17 cellular contexts compared by ENCODE assay signal in the genomic region with DNA sequence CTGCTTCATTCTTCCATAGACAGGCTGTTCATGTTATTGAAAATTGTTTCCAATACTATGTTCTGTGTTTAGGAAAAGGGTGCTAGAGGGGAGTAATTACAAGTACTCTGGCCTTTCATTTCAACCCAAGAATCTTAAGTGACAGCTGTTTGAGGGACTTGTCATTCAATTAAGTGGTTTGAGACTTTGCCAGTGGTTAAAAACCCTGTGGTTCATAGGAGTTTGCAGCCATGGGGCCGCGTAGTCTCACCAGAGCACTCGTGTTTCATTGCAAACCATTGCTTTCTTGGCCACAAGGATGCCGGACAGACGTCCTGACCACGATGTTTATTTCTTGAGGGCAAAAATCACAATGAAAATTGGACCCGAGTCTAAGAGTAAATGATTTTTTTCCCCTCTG.
DNase-seq lines count a peak whose midpoint lies in the region; ATAC-seq and TF ChIP-seq lines count a peak whose summit lies in the region.
"Had no signal": no experiment of that assay in that cellular context is flagged by ENCODE, and none has a peak within 500 bp of the region (broad histone marks: within the 10 kb centered on the region; RNA-seq: fewer than 3 reads in every experiment).

No MANE protein-coding gene starts in this region.

- H3K36me3 ChIP-seq in A673 (ENCODE audit: insufficient read depth, low read length, poor library complexity, severe bottlenecking) = no peaks in the 10 kb centered on the region
- H3K36me3 ChIP-seq: BLaER1 had no signal

- no peaks in the 10 kb centered on the region for H3K4me1 ChIP-seq in A673 (ENCODE audit: insufficient read depth, low read length, poor library complexity, severe bottlenecking)
- H3K4me1 ChIP-seq: BLaER1, Caco-2 had no signal

- intact Hi-C loops in A673 (cut with micrococcal nuclease; ENCODE audit: unreplicated experiment) = no loop called here

- no peak for TF ChIP-seq CTCF in A673 (conservative IDR thresholded peaks at IDR 0.05; ENCODE audit: low read depth, low read length)

- H3K4me3 ChIP-seq in A673 (ENCODE audit: low read depth, low read length, poor library complexity, severe bottlenecking) = no peak overlapping the region
- H3K4me3 ChIP-seq: BLaER1, GM23248 had no signal

- BruUV-seq in A673 (replicated peaks; lab: Mats Ljungman, UMichigan) = no TSS peak

- DNase-seq in A673 (ENCODE audit: low spot score) (peak; percentile 2), M059J (ENCODE audit: low read depth) (peak; percentile 26), OCI-M1 (lab: John Stamatoyannopoulos, UW) (peak; percentile 33), fibroblast of peridontal ligament (ENCODE audit: extremely low read depth) (peak; percentile 6), G401 (ENCODE audit: low spot score) (no peak), activated gamma-delta T cell (lab: John Stamatoyannopoulos, UW) (no peak), NCI-H345 treated with DMSO at 0.1 percent for 48 hours (lab: John Stamatoyannopoulos, UW; ENCODE audit: unreplicated experiment) (no peak)
- DNase-seq: AML-193; Caco-2; CD8-positive, alpha-beta memory T cell; DND-41; GF-D8; GM23248 had no signal

- H3K27me3 ChIP-seq in A673 (replicated peaks; ENCODE audit: insufficient read depth, low read depth, low read length, poor library complexity) = no peaks in the 10 kb centered on the region
- H3K27me3 ChIP-seq: BLaER1 had no signal

- CTCF ChIA-PET in A673 (lab: Charles Lee) = no interaction called here

- POLR2A ChIA-PET in A673 (lab: Charles Lee; ENCODE audit: low non-redundant PET) = no interaction called here

- H3K27ac ChIP-seq in A673 (ENCODE audit: low read depth, low read length, poor library complexity, severe bottlenecking) = no peak overlapping the region
- H3K27ac ChIP-seq: 22Rv1, BLaER1, GM23248 had no signal

- no peak for ATAC-seq in GM19035 (IDR thresholded peaks at IDR 0.05; ENCODE audit: unreplicated experiment)
- ATAC-seq: HepG2 had no signal

- in situ Hi-C loops in G401 (cut with HindIII; ENCODE audit: low sequenced_read_pairs) = no loop called here

- H3K9me3 ChIP-seq in A673 (ENCODE audit: low read depth, low read length, poor library complexity, severe bottlenecking) = no peaks in the 10 kb centered on the region
- H3K9me3 ChIP-seq: BLaER1, Caco-2 had no signal

Comparison
In these comparisons a context has a peak if more than half of its experiments do, and no peak if none do; other contexts are left out.
1. DNase-seq: peak in A673 (single experiment), M059J (single experiment), OCI-M1 (single experiment) and fibroblast of peridontal ligament (single experiment); none in G401 (single experiment), activated gamma-delta T cell (single experiment) and NCI-H345 treated with DMSO at 0.1 percent for 48 hours (single experiment).